In genomic region chr1:87333692-87334347, GRCh38 we compare ENCODE assay signal across 8 cellular contexts. TPM values are rescaled to one million over a fixed set of nuclear protein-coding genes. Genes with fewer than 3 reads are reported as not detected.
DNase-seq lines count a peak whose midpoint lies in the region; ATAC-seq and TF ChIP-seq lines count a peak whose summit lies in the region.

No MANE protein-coding gene starts in this region.

- no peak for ATAC-seq in GM19324 (IDR thresholded peaks at IDR 0.05; ENCODE audit: low FRiP score, unreplicated experiment)

- peaks cover 5% of the 10 kb centered on the region for H3K27me3 ChIP-seq in iPS-18a (ENCODE audit: control insufficient read depth, insufficient read depth, low read length)
- peaks cover 3% of the 10 kb centered on the region for H3K27me3 ChIP-seq in thymus (ENCODE audit: control insufficient read depth, insufficient read depth)

- TF ChIP-seq CTCF in C4-2B (conservative IDR thresholded peaks at IDR 0.05) = no peak
- TF ChIP-seq CTCF in HFFc6 (IDR thresholded peaks at IDR 0.05) = no peak

- peaks cover 41% of the 10 kb centered on the region for H3K4me1 ChIP-seq in iPS-18a (ENCODE audit: control insufficient read depth, low read depth, low read length)
- peaks cover 15% of the 10 kb centered on the region for H3K4me1 ChIP-seq in thymus (ENCODE audit: control insufficient read depth, insufficient read depth, low read length)

- H3K4me3 ChIP-seq in iPS-18a (ENCODE audit: low read length) (peak overlapping the region; percentile 86), thymus (ENCODE audit: low read length) (no peak overlapping the region)

- H3K36me3 ChIP-seq in iPS-18a (ENCODE audit: control insufficient read depth, low read depth, low read length) (peaks cover 25% of the 10 kb centered on the region), thymus (ENCODE audit: control insufficient read depth, insufficient read depth) (no peaks in the 10 kb centered on the region)

- 85% methylated on average over 10 of the region's 10 CpGs for WGBS in thymus

- H3K9ac ChIP-seq in iPS-18a (ENCODE audit: low read length) = peak overlapping the region; percentile 51

- H3K36me3 Mint-ChIP-seq in HFFc6 (ENCODE audit: low read depth) = peaks cover 38% of the 10 kb centered on the region

- peak overlapping the region; percentile 94 for H3K27ac Mint-ChIP-seq in HFFc6

- H3K27ac ChIP-seq in C4-2B = peak overlapping the region; percentile 77
- H3K27ac ChIP-seq in iPS-18a (ENCODE audit: low read length) = no peak overlapping the region
- H3K27ac ChIP-seq in thymus (ENCODE audit: low read depth) = peak overlapping the region; percentile 42

- H3K4me3 Mint-ChIP-seq in HFFc6 = peak overlapping the region; percentile 95

- H3K9me3 ChIP-seq in iPS-18a (ENCODE audit: control insufficient read depth, low read depth, low read length) = no peaks in the 10 kb centered on the region
- peaks cover 1% of the 10 kb centered on the region for H3K9me3 ChIP-seq in thymus (ENCODE audit: control insufficient read depth)

- peaks cover 66% of the 10 kb centered on the region for H3K4me1 Mint-ChIP-seq in HFFc6 (ENCODE audit: low read depth)

- no peaks in the 10 kb centered on the region; the same call in none of the 2 replicates for H3K27me3 Mint-ChIP-seq in HFFc6 (ENCODE audit: insufficient read depth)

- DNase-seq in HFFc6 = no peak
- peak; percentile 32 to 33 for DNase-seq in activated T-cell treated with anti-CD3 and anti-CD28 coated beads, Interleukin-2, amount 50 U/mL, for 48 hours
- no peak for DNase-seq in DMS153 treated with DMSO at 0.1 percent for 48 hours (lab: John Stamatoyannopoulos, UW; ENCODE audit: unreplicated experiment)
- no peak for DNase-seq in EL

- no peaks in the 10 kb centered on the region for H3K9me3 Mint-ChIP-seq in HFFc6

RNA-seq across cellular contexts. Expression of gene LMO4, which starts 5.1 kb away (rescaled TPM):
- 10 to 100 TPM; 33.1 to 43.4 (median 38.3) TPM for total RNA-seq in HFFc6 (2021; fragmentation: NEBNext Ultra II Directional; extraction: Animal tissue kit (Norgen Biotek cat#: 25700))
- polyA plus RNA-seq in thymus = 57.0 TPM

Comparison
In these comparisons a context has a peak if more than half of its experiments do, and no peak if none do; other contexts are left out.
1. DNase-seq: peak in activated T-cell treated with anti-CD3 and anti-CD28 coated beads, Interleukin-2, amount 50 U/mL, for 48 hours (2 of 2); none in HFFc6 (single experiment), DMS153 treated with DMSO at 0.1 percent for 48 hours (single experiment) and EL (single experiment).